17 cellular contexts compared by ENCODE assay signal in genomic region chr10:86449926-86450558, GRCh38.
A peak's percentile ranks its signal among the peaks of the same experiment; 100 is the strongest.
DNase-seq lines count a peak whose midpoint lies in the region; ATAC-seq, FAIRE-seq and TF ChIP-seq lines count a peak whose summit lies in the region.
"Had no signal": no experiment of that assay in that cellular context is flagged by ENCODE, and none has a peak within 500 bp of the region (broad histone marks: within the 10 kb centered on the region; RNA-seq: fewer than 3 reads in every experiment).

No MANE protein-coding gene starts in this region.

- H3K4me3 ChIP-seq in pancreas = no peak overlapping the region
- H3K4me3 ChIP-seq: GM23338, left lung, thyroid gland had no signal

- no peaks in the 10 kb centered on the region for H3K9me3 Mint-ChIP-seq in activated naive CD8-positive, alpha-beta T cell (ENCODE audit: low read depth)
- H3K9me3 Mint-ChIP-seq in activated naive CD8-positive, alpha-beta T cell treated with anti-CD3 and anti-CD28 coated beads, Interleukin-2, amount 50 U/mL, for 24 hours = no peaks in the 10 kb centered on the region
- H3K9me3 Mint-ChIP-seq in activated naive CD4-positive, alpha-beta T cell treated with anti-CD3 and anti-CD28 coated beads, Interleukin-2, amount 50 U/mL, for 72 hours = no peaks in the 10 kb centered on the region

- TF ChIP-seq CTCF in pancreas (IDR thresholded peaks at IDR 0.05) = no peak

- peaks cover 0 to 34% (median 0%) of the 10 kb centered on the region in 3 donors for H3K36me3 ChIP-seq in pancreas

- FAIRE-seq in pancreas (lab: Jason Lieb, UNC) = no peak
- FAIRE-seq: endometrium had no signal

- 86 to 88% methylated on average over 7 of the region's 7 CpGs for WGBS in pancreas, 2 donors

- peaks cover 6 to 18% (median 11%) of the 10 kb centered on the region in 3 donors for H3K4me1 ChIP-seq in pancreas

- peaks cover 18% of the 10 kb centered on the region for H3K36me3 Mint-ChIP-seq in activated naive CD8-positive, alpha-beta T cell
- H3K36me3 Mint-ChIP-seq in activated naive CD8-positive, alpha-beta T cell treated with anti-CD3 and anti-CD28 coated beads, Interleukin-2, amount 50 U/mL, for 24 hours (ENCODE audit: low read depth) = peaks cover 66% of the 10 kb centered on the region
- H3K36me3 Mint-ChIP-seq in activated naive CD4-positive, alpha-beta T cell treated with anti-CD3 and anti-CD28 coated beads, Interleukin-2, amount 50 U/mL, for 72 hours = peaks cover 23 to 28% of the 10 kb centered on the region in 2 donors

- H3K9me3 ChIP-seq in pancreas = no peaks in the 10 kb centered on the region
- H3K9me3 ChIP-seq: left lung, thyroid gland had no signal

- H3K27ac Mint-ChIP-seq in activated naive CD8-positive, alpha-beta T cell = peak overlapping the region; percentile 61
- no peak overlapping the region for H3K27ac Mint-ChIP-seq in activated naive CD8-positive, alpha-beta T cell treated with anti-CD3 and anti-CD28 coated beads, Interleukin-2, amount 50 U/mL, for 24 hours
- peak overlapping the region; percentile 20 to 37 for H3K27ac Mint-ChIP-seq in activated naive CD4-positive, alpha-beta T cell treated with anti-CD3 and anti-CD28 coated beads, Interleukin-2, amount 50 U/mL, for 72 hours
- H3K27ac Mint-ChIP-seq: GM23338 had no signal

- no peaks in the 10 kb centered on the region for H3K27me3 ChIP-seq in pancreas
- H3K27me3 ChIP-seq: left lung, thyroid gland had no signal

- no peak for ATAC-seq in activated naive CD8-positive, alpha-beta T cell treated with anti-CD3 and anti-CD28 coated beads, Interleukin-2, amount 50 U/mL, for 24 hours
- ATAC-seq in activated naive CD4-positive, alpha-beta T cell treated with anti-CD3 and anti-CD28 coated beads, Interleukin-2, amount 50 U/mL, for 72 hours = no peak
- ATAC-seq in sciatic nerve (no peak), pancreas (no peak), HG02840 (IDR thresholded peaks at IDR 0.05; ENCODE audit: low FRiP score, unreplicated experiment) (no peak)
- ATAC-seq: GM23338, left lung had no signal

- no peak overlapping the region for H3K27ac ChIP-seq in pancreas
- H3K27ac ChIP-seq: thyroid gland had no signal

- no peak overlapping the region for H3K4me3 Mint-ChIP-seq in activated naive CD8-positive, alpha-beta T cell
- H3K4me3 Mint-ChIP-seq in activated naive CD8-positive, alpha-beta T cell treated with anti-CD3 and anti-CD28 coated beads, Interleukin-2, amount 50 U/mL, for 24 hours = no peak overlapping the region
- H3K4me3 Mint-ChIP-seq: GM23338 had no signal

- no peak for DNase-seq in activated naive CD8-positive, alpha-beta T cell treated with anti-CD3 and anti-CD28 coated beads, Interleukin-2, amount 50 U/mL, for 24 hours
- DNase-seq in NAMALWA (ENCODE audit: low spot score) (peak; percentile 33), sciatic nerve (ENCODE audit: low spot score) (no peak), NCI-H524 treated with DMSO at 0.1 percent for 48 hours (lab: John Stamatoyannopoulos, UW) (no peak), pancreas (no peak)
- no peak for DNase-seq in activated naive CD4-positive, alpha-beta T cell treated with anti-CD3 and anti-CD28 coated beads, Interleukin-2, amount 50 U/mL, for 72 hours (ENCODE audit: low spot score in 2 of 2)
- DNase-seq: caudate nucleus, DMS153, foreskin fibroblast, left lung, MM.1S, NCI-H2107, thyroid gland had no signal

- peaks cover 40% of the 10 kb centered on the region for H3K4me1 Mint-ChIP-seq in activated naive CD8-positive, alpha-beta T cell (ENCODE audit: low read depth)
- H3K4me1 Mint-ChIP-seq in activated naive CD8-positive, alpha-beta T cell treated with anti-CD3 and anti-CD28 coated beads, Interleukin-2, amount 50 U/mL, for 24 hours = peaks cover 27% of the 10 kb centered on the region
- H3K4me1 Mint-ChIP-seq: GM23338 had no signal

- H3K27me3 Mint-ChIP-seq in activated naive CD8-positive, alpha-beta T cell = no peaks in the 10 kb centered on the region
- no peaks in the 10 kb centered on the region for H3K27me3 Mint-ChIP-seq in activated naive CD8-positive, alpha-beta T cell treated with anti-CD3 and anti-CD28 coated beads, Interleukin-2, amount 50 U/mL, for 24 hours

- intact Hi-C loops in sciatic nerve (cut with DNase I) (no loop called here), pancreas (cut with DNase I) (loop anchor here in 1 of 3 donors (10.0 kb wide), 1 partner anchor 65 kb away; no protein-coding TSS in a partner anchor)
